Comparison of ENCODE assay signal across 38 cellular contexts in genomic region chr14:101544550-101544949, GRCh38. TPM values are rescaled to one million over a fixed set of nuclear protein-coding genes. Genes with fewer than 3 reads are reported as not detected.
"Had no signal": no experiment of that assay in that cellular context is flagged by ENCODE, and none has a peak within 500 bp of the region (broad histone marks: within the 10 kb centered on the region; RNA-seq: fewer than 3 reads in every experiment).

No MANE protein-coding gene starts in this region.

- H3K27me3 ChIP-seq: MG63 had no signal

- DNase-seq: Karpas-422, Kasumi-1, MG63, MM.1S, MV-4-11, NCI-H1048, NCI-H1092, NCI-H1092 treated with DMSO at 0.1 percent for 48 hours, NCI-H1105, NCI-H1105 treated with DMSO at 0.1 percent for 48 hours, NCI-H1417, NCI-H1417 treated with DMSO at 0.1 percent for 48 hours, NCI-H1436, NCI-H1436 treated with DMSO at 0.1 percent for 48 hours, NCI-H146, NCI-H1694, NCI-H1694 treated with DMSO at 0.1 percent for 48 hours, NCI-H187, NCI-H187 treated with DMSO at 0.1 percent for 48 hours, NCI-H1930, NCI-H2029, NCI-H2029 treated with DMSO at 0.1 percent for 48 hours, NCI-H2081, NCI-H2081 treated with DMSO at 0.1 percent for 48 hours, NCI-H2107, NCI-H2171, NCI-H2171 treated with DMSO at 0.1 percent for 48 hours, NCI-H2227 treated with DMSO at 0.1 percent for 48 hours, NCI-H226, NCI-H345, NCI-H446, NCI-H446 treated with DMSO at 0.1 percent for 48 hours, NCI-H510A had no signal

- H3K4me2 ChIP-seq: KMS-11 had no signal

- H3K36me3 ChIP-seq: MG63 had no signal

- H3K9ac ChIP-seq: KMS-11 had no signal

- H3K9me3 ChIP-seq: MG63 had no signal

- H3K27ac ChIP-seq: KMS-11 had no signal

- H3K4me3 ChIP-seq: MG63 had no signal

RNA-seq across cellular contexts. Expression of gene DIO3, which starts 16.7 kb away (rescaled TPM):
- total RNA-seq: LHCN-M2, M059J, MCF 10A, NCI-H460 had no signal
